10 cellular contexts compared by ENCODE assay signal in genomic region chr17:80416260-80416939, GRCh38. TPM values are rescaled to one million over a fixed set of nuclear protein-coding genes. Genes with fewer than 3 reads are reported as not detected.
DNase-seq lines count a peak whose midpoint lies in the region; TF ChIP-seq lines count a peak whose summit lies in the region.
"Had no signal": no experiment of that assay in that cellular context is flagged by ENCODE, and none has a peak within 500 bp of the region (broad histone marks: within the 10 kb centered on the region; RNA-seq: fewer than 3 reads in every experiment).

No MANE protein-coding gene starts in this region.

- H3K9me2 ChIP-seq in Karpas-422 (replicated peaks; ENCODE audit: insufficient read depth, low read length) = no peaks in the 10 kb centered on the region

- no peak for TF ChIP-seq CTCF in coronary artery (IDR thresholded peaks at IDR 0.05)
- TF ChIP-seq CTCF in nephron progenitor cell (IDR thresholded peaks at IDR 0.05) = no peak

- H3K27ac Mint-ChIP-seq in nephron progenitor cell = no peak overlapping the region

- H3K4me3 Mint-ChIP-seq in nephron progenitor cell = peak overlapping the region; percentile 91

- H3K4me2 ChIP-seq in BLaER1 (peak overlapping the region; percentile 97), Karpas-422 (ENCODE audit: low read depth, low read length, poor library complexity, severe bottlenecking) (peak overlapping the region; percentile 73)

- H3K27ac ChIP-seq in BLaER1 (no peak overlapping the region), Karpas-422 (ENCODE audit: low read length) (no peak overlapping the region), coronary artery (no peak overlapping the region)

- peaks cover 37% of the 10 kb centered on the region for H3K27me3 Mint-ChIP-seq in nephron progenitor cell (ENCODE audit: low read depth, poor library complexity)

- H2AFZ ChIP-seq in Karpas-422 (ENCODE audit: low read length) = no peak overlapping the region

- peaks cover 18% of the 10 kb centered on the region; the same call in 1 of the 2 replicates for H3K36me3 ChIP-seq in BLaER1
- no peaks in the 10 kb centered on the region for H3K36me3 ChIP-seq in Karpas-422 (ENCODE audit: insufficient read depth, low read length)

- H3K9me3 ChIP-seq in BLaER1 = no peaks in the 10 kb centered on the region
- H3K9me3 ChIP-seq in Karpas-422 (ENCODE audit: low read length) = no peaks in the 10 kb centered on the region

- peak overlapping the region; percentile 77; the same call in 1 of the 2 replicates for H3K4me3 ChIP-seq in BLaER1
- H3K4me3 ChIP-seq in Karpas-422 (ENCODE audit: low read length) = peak overlapping the region; percentile 79
- peak overlapping the region; percentile 97 for H3K4me3 ChIP-seq in coronary artery

- H3K4me1 Mint-ChIP-seq in nephron progenitor cell = peaks cover 40% of the 10 kb centered on the region

- peaks cover 18% of the 10 kb centered on the region for H3K4me1 ChIP-seq in BLaER1
- peaks cover 11% of the 10 kb centered on the region for H3K4me1 ChIP-seq in Karpas-422 (ENCODE audit: low read length)

- H3K36me3 Mint-ChIP-seq in nephron progenitor cell (ENCODE audit: low read depth) = peaks cover 17% of the 10 kb centered on the region

- peaks cover 4% of the 10 kb centered on the region; the same call in 1 of the 2 replicates for H3K79me2 ChIP-seq in Karpas-422 (ENCODE audit: low read length)

- H3K9ac ChIP-seq in BLaER1 (no peak overlapping the region; the same call in 1 of the 2 replicates), Karpas-422 (ENCODE audit: low read length) (peak overlapping the region; percentile 76; the same call in 1 of the 2 replicates)

- H3K27me3 ChIP-seq in BLaER1 (peaks cover 40% of the 10 kb centered on the region), Karpas-422 (ENCODE audit: low read length) (no peaks in the 10 kb centered on the region)

- H3K9me3 Mint-ChIP-seq in nephron progenitor cell = no peaks in the 10 kb centered on the region

- H4K20me1 ChIP-seq in BLaER1 (no peaks in the 10 kb centered on the region; the same call in 1 of the 2 replicates), Karpas-422 (ENCODE audit: insufficient read depth, low read depth, low read length) (no peaks in the 10 kb centered on the region)

- DNase-seq in Karpas-422 (no peak), coronary artery (ENCODE audit: low spot score) (no peak), nephron progenitor cell (no peak), NCI-H2171 (lab: John Stamatoyannopoulos, UW) (no peak), globus pallidus (ENCODE audit: low spot score) (no peak), NCI-H82 treated with DMSO at 0.1 percent for 48 hours (lab: John Stamatoyannopoulos, UW; ENCODE audit: unreplicated experiment) (no peak)
- no peak for DNase-seq in stimulated activated CD4-positive, alpha-beta T cell treated with anti-CD3 and anti-CD28 coated beads, Interleukin-12 subunit alpha, Interleukin-12 subunit beta, amount 100 ng/mL, for 4 hours
- DNase-seq: left colon, NCI-H524 had no signal

RNA-seq across cellular contexts. Expression of gene ENDOV, which starts 1.4 kb away (rescaled TPM):
- 11.4 and 22.7 TPM in 2 replicates for total RNA-seq in Karpas-422 (2014; rRNA removed; shearing (Covaris generic); ENCODE audit: low replicate concordance)
